Comparison of ENCODE assay signal across 34 cellular contexts in genomic region chr2:135755573-135755972, GRCh38. TPM values are rescaled to one million over a fixed set of nuclear protein-coding genes. Genes with fewer than 3 reads are reported as not detected.
DNase-seq lines count a peak whose midpoint lies in the region; ATAC-seq, FAIRE-seq and TF ChIP-seq lines count a peak whose summit lies in the region.
"Had no signal": no experiment of that assay in that cellular context is flagged by ENCODE, and none has a peak within 500 bp of the region (broad histone marks: within the 10 kb centered on the region; RNA-seq: fewer than 3 reads in every experiment).

No MANE protein-coding gene starts in this region.

- 97 to 99% (median 97%) methylated on average over 2 of the region's 2 CpGs for WGBS in small intestine, 3 donors
- 98% methylated on average over 2 of the region's 2 CpGs for WGBS in prostate gland

- FAIRE-seq in A204.1 (lab: Jason Lieb, UNC) = peak; percentile 61
- FAIRE-seq in small intestine (lab: Jason Lieb, UNC) = peak; percentile 39
- FAIRE-seq: A549, D721Med had no signal

- intact Hi-C loops in prostate gland (cut with DNase I) = no loop called here

- H3K9me3 Mint-ChIP-seq in WTC11 = peaks cover 10% of the 10 kb centered on the region
- H3K9me3 Mint-ChIP-seq in GM23338 = no peaks in the 10 kb centered on the region; the same call in 2 of the 3 replicates

- H3K4me2 ChIP-seq in GM23338 = no peak overlapping the region
- H3K4me2 ChIP-seq: A549; BLaER1; BLaER1 treated with 17β-estradiol and CSF1 and Interleukin-3, amounts not matched to agents 10 nM and 100 nM had no signal

- H3K4me3 ChIP-seq in small intestine (ENCODE audit: low read depth in 1 of 2, low read length in 2 of 2) (no peak overlapping the region), prostate gland (no peak overlapping the region), GM23338 (no peak overlapping the region)
- H3K4me3 ChIP-seq: A549, BLaER1 had no signal

- H3K27ac Mint-ChIP-seq in WTC11 = no peak overlapping the region
- no peak overlapping the region for H3K27ac Mint-ChIP-seq in GM23338
- H3K27ac Mint-ChIP-seq: B cell; CD14-positive monocyte; CD4-positive, alpha-beta memory T cell; CD4-positive, alpha-beta T cell; CD4-positive, CD25-positive, alpha-beta regulatory T cell; CD8-positive, alpha-beta T cell had no signal

- no peaks in the 10 kb centered on the region for H3F3A ChIP-seq in GM23338 (replicated peaks; ENCODE audit: low read depth)

- CTCF ChIA-PET in WTC11 (lab: Charles Lee) = interaction anchor here (1.0 kb wide), 1 partner anchor 42 kb away, joined by 5 read pairs; no protein-coding TSS in a partner anchor

- peaks cover 4% of the 10 kb centered on the region for H4K20me1 ChIP-seq in GM23338 (replicated peaks; ENCODE audit: insufficient read depth)

- no peak for TF ChIP-seq POLR2A in prostate gland (IDR thresholded peaks at IDR 0.05)

- H3K4me1 ChIP-seq in small intestine (ENCODE audit: control insufficient read depth in 2 of 2, insufficient read depth in 1 of 2, low read depth in 1 of 2, low read length in 1 of 2) = no peaks in the 10 kb centered on the region
- no peaks in the 10 kb centered on the region for H3K4me1 ChIP-seq in prostate gland (replicated peaks)
- H3K4me1 ChIP-seq in GM23338 (ENCODE audit: insufficient read depth) = no peaks in the 10 kb centered on the region
- H3K4me1 ChIP-seq: A549; BE2C; BLaER1; BLaER1 treated with 17β-estradiol and CSF1 and Interleukin-3, amounts not matched to agents 10 nM and 100 nM; Caco-2 had no signal

- H3K36me3 ChIP-seq in small intestine (ENCODE audit: control insufficient read depth in 2 of 2, insufficient read depth in 2 of 2, low read length in 2 of 2) (peaks cover 9 to 20% of the 10 kb centered on the region in 2 donors), prostate gland (no peaks in the 10 kb centered on the region), GM23338 (ENCODE audit: insufficient read depth) (peaks cover 56% of the 10 kb centered on the region)

- no peaks in the 10 kb centered on the region for H3K9me2 ChIP-seq in GM23338 (ENCODE audit: insufficient read depth)

- no peak overlapping the region for H2AFZ ChIP-seq in GM23338

- POLR2A ChIA-PET in WTC11 (lab: Charles Lee) = no interaction called here

- H3K27ac ChIP-seq in small intestine (ENCODE audit: low read depth in 1 of 2, low read length in 1 of 2) (no peak overlapping the region), prostate gland (no peak overlapping the region), GM23338 (ENCODE audit: low read depth) (no peak overlapping the region)
- H3K27ac ChIP-seq: 22Rv1; A549; BLaER1; BLaER1 treated with 17β-estradiol and CSF1 and Interleukin-3, amounts not matched to agents 10 nM and 100 nM; C4-2B had no signal

- TF ChIP-seq CTCF in WTC11 (IDR thresholded peaks at IDR 0.05) (no peak), prostate gland (IDR thresholded peaks at IDR 0.05) (no peak), GM23338 (conservative IDR thresholded peaks at IDR 0.05; ENCODE audit: low read depth in 2 of 2) (no peak)

- H3K4me1 Mint-ChIP-seq in WTC11 (no peaks in the 10 kb centered on the region), GM23338 (no peaks in the 10 kb centered on the region)
- H3K4me1 Mint-ChIP-seq: B cell, CD14-positive monocyte had no signal

- H3K27me3 Mint-ChIP-seq in WTC11 (ENCODE audit: low read depth) (no peaks in the 10 kb centered on the region), GM23338 (ENCODE audit: insufficient read depth, low read depth, poor library complexity) (no peaks in the 10 kb centered on the region)
- H3K27me3 Mint-ChIP-seq: B cell; CD4-positive, alpha-beta memory T cell; CD4-positive, alpha-beta T cell; CD4-positive, CD25-positive, alpha-beta regulatory T cell; CD8-positive, alpha-beta memory T cell had no signal

- H3K4me3 Mint-ChIP-seq in WTC11 = no peak overlapping the region
- no peak overlapping the region for H3K4me3 Mint-ChIP-seq in GM23338
- H3K4me3 Mint-ChIP-seq: B cell; CD14-positive monocyte; CD4-positive, alpha-beta memory T cell; CD4-positive, alpha-beta T cell; CD4-positive, CD25-positive, alpha-beta regulatory T cell; CD8-positive, alpha-beta memory T cell; CD8-positive, alpha-beta T cell had no signal

- H3K27me3 ChIP-seq in small intestine (ENCODE audit: control insufficient read depth in 2 of 2, insufficient read depth in 2 of 2, low read length in 2 of 2) (no peaks in the 10 kb centered on the region), prostate gland (replicated peaks; ENCODE audit: insufficient read depth) (no peaks in the 10 kb centered on the region), GM23338 (ENCODE audit: insufficient read depth) (no peaks in the 10 kb centered on the region)
- H3K27me3 ChIP-seq: BE2C; BLaER1; BLaER1 treated with 17β-estradiol and CSF1 and Interleukin-3, amounts not matched to agents 10 nM and 100 nM had no signal

- H3K9me3 ChIP-seq in small intestine (ENCODE audit: control insufficient read depth, low read depth) (no peaks in the 10 kb centered on the region), prostate gland (no peaks in the 10 kb centered on the region)
- H3K9me3 ChIP-seq: BE2C had no signal

- ATAC-seq in WTC11 = no peak
- ATAC-seq in GM23338 = no peak
- ATAC-seq: A549; CD8-positive, alpha-beta T cell had no signal

- peaks cover 9% of the 10 kb centered on the region for H3K79me2 ChIP-seq in GM23338 (replicated peaks; ENCODE audit: insufficient read depth)

- H3K36me3 Mint-ChIP-seq in WTC11 (peaks cover 58% of the 10 kb centered on the region), GM23338 (ENCODE audit: low read depth) (peaks cover 77% of the 10 kb centered on the region)

- DNase-seq in WTC11 (ENCODE audit: low spot score) (no peak), small intestine (no peak), prostate gland (ENCODE audit: low spot score) (no peak), cerebellar nuclear complex (lab: John Stamatoyannopoulos, UW) (no peak), GM23338 (ENCODE audit: low spot score) (no peak)
- DNase-seq: 8988T; ACHN; AML-193; BE2C; C1 segment of cervical spinal cord; Caco-2; Calu3; CD4-positive, alpha-beta memory T cell; CD4-positive, alpha-beta T cell; CD4-positive, CD25-positive, alpha-beta regulatory T cell; CD8-positive, alpha-beta memory T cell; CD8-positive, alpha-beta T cell; COR-L47; DMS 273 treated with DMSO at 0.1 percent for 48 hours; DMS153; DMS53; DMS79; DMS79 treated with DMSO at 0.1 percent for 48 hours; DND-41; EL had no signal

TF ChIP-seq in WTC11, 78 proteins besides CTCF, POLR2A, EP300 and RAD21:
- TF ChIP-seq ZMAT4 (CRISPR knock-in tag; IDR thresholded peaks at IDR 0.05) = no peak
- TF ChIP-seq HMGA2 (CRISPR knock-in tag; IDR thresholded peaks at IDR 0.05) = peak; percentile 94

TF ChIP-seq in GM23338, 12 proteins besides CTCF, POLR2A, EP300 and RAD21 (continues in another document):
- TF ChIP-seq NANOG (IDR thresholded peaks at IDR 0.05; ENCODE audit: borderline replicate concordance) = no peak
- no peak for TF ChIP-seq STAT1 (IDR thresholded peaks at IDR 0.05; ENCODE audit: unreplicated experiment)
- TF ChIP-seq EZH2 (IDR thresholded peaks at IDR 0.05; ENCODE audit: low read depth, unreplicated experiment) = no peak
- TF ChIP-seq EZH2phosphoT487 (IDR thresholded peaks at IDR 0.05; ENCODE audit: unreplicated experiment) = no peak
- no peak for TF ChIP-seq POLR2AphosphoS5 (IDR thresholded peaks at IDR 0.05; ENCODE audit: low read depth)
- no peak for TF ChIP-seq ZNF331 (CRISPR knock-in tag; IDR thresholded peaks at IDR 0.05; ENCODE audit: low read depth)

RNA-seq across cellular contexts. Expression of gene UBXN4, which starts 13.9 kb away (rescaled TPM):
- total RNA-seq in WTC11 (2021) (64.3 to 73.9 TPM (median 68.1 TPM) in 3 replicates), prostate gland (10 to 100 TPM; 67.8 to 74.3 TPM)
- polyA plus RNA-seq in small intestine (10 to 100 TPM; 40.0 to 55.0 (median 54.3) TPM), GM23338 (2016; fragmentation: Nextera tagmentation; extraction: Ambion mirVana) (160 and 226 TPM in 2 replicates)
- total RNA-seq in GM23338 (2014; rRNA removed; shearing (Covaris generic)) = 57.6 and 62.0 TPM in 2 replicates
